ENCODE assay signal across 8 cellular contexts in genomic region chr12:118778077-118778476, GRCh38.
"Had no signal": no experiment of that assay in that cellular context is flagged by ENCODE, and none has a peak within 500 bp of the region (broad histone marks: within the 10 kb centered on the region; RNA-seq: fewer than 3 reads in every experiment).

No MANE protein-coding gene starts in this region.

- H3K4me3 Mint-ChIP-seq: HFFc6, IgD-negative memory B cell had no signal

- DNase-seq: GM23248, GOT3, H7, HFFc6 had no signal

- H3K36me3 Mint-ChIP-seq: IgD-negative memory B cell had no signal

- H3K9me3 ChIP-seq: HAP-1 had no signal

- H3K27ac ChIP-seq: GM23248, HL-60 had no signal

- H3K27ac Mint-ChIP-seq: HFFc6, IgD-negative memory B cell had no signal

- H3K4me1 Mint-ChIP-seq: IgD-negative memory B cell had no signal

- H3K4me3 ChIP-seq: GM23248, HAP-1 had no signal

- H3K36me3 ChIP-seq: HAP-1 had no signal

- H3K4me1 ChIP-seq: HAP-1 had no signal

- ATAC-seq: HCT116 had no signal
